8 cellular contexts compared by ENCODE assay signal in genomic region chr10:84177541-84178386, GRCh38. TPM values are rescaled to one million over a fixed set of nuclear protein-coding genes. Genes with fewer than 3 reads are reported as not detected.
DNase-seq lines count a peak whose midpoint lies in the region; ATAC-seq and FAIRE-seq lines count a peak whose summit lies in the region.

No MANE protein-coding gene starts in this region.

- no peak for FAIRE-seq in frontal cortex (lab: Jason Lieb, UNC)

- ATAC-seq in HG03354 (IDR thresholded peaks at IDR 0.05; ENCODE audit: poor library complexity, severe bottlenecking, unreplicated experiment) (peak; percentile 39), HG03159 (IDR thresholded peaks at IDR 0.05; ENCODE audit: unreplicated experiment) (no peak)
- peak; percentile 45 to 55 for ATAC-seq in stimulated activated naive B cell treated with anti-CD40 and anti-IgM and Interleukin-4, amounts not matched to agents 10 μg/mL and 1 μg/mL and 100 μg/mL, for 72 hours (replicated peaks)

- no peaks in the 10 kb centered on the region for H3K9me3 Mint-ChIP-seq in stimulated activated naive B cell treated with anti-CD40 and anti-IgM and Interleukin-4, amounts not matched to agents 10 μg/mL and 1 μg/mL and 100 μg/mL, for 72 hours

- H3K27ac Mint-ChIP-seq in stimulated activated naive B cell treated with anti-CD40 and anti-IgM and Interleukin-4, amounts not matched to agents 10 μg/mL and 1 μg/mL and 100 μg/mL, for 72 hours: no peak overlapping the region

- H3K27me3 Mint-ChIP-seq in stimulated activated naive B cell treated with anti-CD40 and anti-IgM and Interleukin-4, amounts not matched to agents 10 μg/mL and 1 μg/mL and 100 μg/mL, for 72 hours: peaks cover 4% of the 10 kb centered on the region in 2 donors

- peaks cover 11 to 12% of the 10 kb centered on the region in 2 donors for H3K4me1 Mint-ChIP-seq in stimulated activated naive B cell treated with anti-CD40 and anti-IgM and Interleukin-4, amounts not matched to agents 10 μg/mL and 1 μg/mL and 100 μg/mL, for 72 hours

- no peak overlapping the region for H3K4me3 Mint-ChIP-seq in stimulated activated naive B cell treated with anti-CD40 and anti-IgM and Interleukin-4, amounts not matched to agents 10 μg/mL and 1 μg/mL and 100 μg/mL, for 72 hours

- H3K36me3 Mint-ChIP-seq in stimulated activated naive B cell treated with anti-CD40 and anti-IgM and Interleukin-4, amounts not matched to agents 10 μg/mL and 1 μg/mL and 100 μg/mL, for 72 hours: no peaks in the 10 kb centered on the region

- peak; percentile 24 for DNase-seq in activated T-cell treated with anti-CD3 and anti-CD28 coated beads for 1 hour (ENCODE audit: low read depth)
- DNase-seq in activated T-cell treated with anti-CD3 and anti-CD28 coated beads for 4 hours: no peak
- DNase-seq in cerebellar cortex (ENCODE audit: low spot score): peak; percentile 91
- DNase-seq in stimulated activated naive B cell treated with anti-CD40 and anti-IgM and Interleukin-4, amounts not matched to agents 10 μg/mL and 1 μg/mL and 100 μg/mL, for 72 hours: no peak
- no peak for DNase-seq in frontal cortex (ENCODE audit: low spot score in 2 of 2)
- DNase-seq in MV-4-11 (lab: John Stamatoyannopoulos, UW): no peak

RNA-seq across cellular contexts. Expression of gene GPR15LG, which starts 4.2 kb away (rescaled TPM):
- total RNA-seq in frontal cortex: not detected

RNA-seq across cellular contexts. Expression of gene CDHR1, which starts 16.6 kb away (rescaled TPM):
- 1.6 TPM for total RNA-seq in frontal cortex

RNA-seq across cellular contexts. Expression of gene GHITM, which starts 38.5 kb away (rescaled TPM):
- total RNA-seq in frontal cortex: 165 TPM

RNA-seq across cellular contexts. Expression of gene LRIT2, which starts 47.6 kb away (rescaled TPM):
- total RNA-seq in frontal cortex: not detected

Comparison
In these comparisons a context has a peak if more than half of its experiments do, and no peak if none do; other contexts are left out.
1. DNase-seq: peak in activated T-cell treated with anti-CD3 and anti-CD28 coated beads for 1 hour (single experiment) and cerebellar cortex (single experiment); none in activated T-cell treated with anti-CD3 and anti-CD28 coated beads for 4 hours (single experiment), stimulated activated naive B cell treated with anti-CD40 and anti-IgM and Interleukin-4, amounts not matched to agents 10 μg/mL and 1 μg/mL and 100 μg/mL, for 72 hours (single experiment), frontal cortex (0 of 2) and MV-4-11 (single experiment).